9 cellular contexts compared by ENCODE assay signal in the genomic region with DNA sequence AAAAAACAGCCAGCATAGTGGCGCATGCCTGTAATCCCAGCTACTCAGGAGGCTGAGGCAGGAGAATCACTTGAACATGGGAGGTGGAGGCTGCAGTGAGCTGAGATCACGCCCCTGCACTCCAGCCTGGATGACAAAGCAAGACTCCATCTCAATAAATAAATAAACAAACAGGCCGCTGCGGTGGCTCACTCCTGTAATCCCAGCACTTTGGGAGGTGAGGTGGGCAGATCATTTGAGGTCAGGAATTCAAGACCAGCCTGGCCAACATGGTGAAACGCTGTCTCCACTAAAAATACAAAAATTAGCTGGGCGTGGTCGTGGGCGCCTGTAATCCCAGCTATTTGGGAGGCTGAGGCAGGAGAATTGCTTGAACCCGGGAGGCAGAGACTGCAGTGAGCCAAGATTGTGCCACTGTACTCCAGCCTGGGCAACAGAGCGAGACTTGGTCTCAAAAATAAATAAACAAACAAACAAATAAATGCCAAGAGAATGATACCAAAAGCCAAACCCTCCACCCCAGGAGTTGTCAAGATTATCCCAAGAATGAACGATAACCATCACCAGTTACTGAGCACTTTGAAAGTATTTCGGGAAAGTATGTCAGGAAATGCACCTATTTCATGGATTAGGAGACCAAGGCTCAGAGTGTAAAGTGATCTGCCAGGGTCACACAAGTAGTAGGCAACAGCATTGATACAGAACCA. TPM values are rescaled to one million over a fixed set of nuclear protein-coding genes. Genes with fewer than 3 reads are reported as not detected.
DNase-seq lines count a peak whose midpoint lies in the region; ATAC-seq and TF ChIP-seq lines count a peak whose summit lies in the region.
"Not testable (repeated sequence)": the region's sequence is repeated elsewhere in the genome, so short reads cannot be mapped to it uniquely, and the experiment has no call there.
"Had no signal": no experiment of that assay in that cellular context is flagged by ENCODE, and none has a peak within 500 bp of the region (broad histone marks: within the 10 kb centered on the region; RNA-seq: fewer than 3 reads in every experiment).

No MANE protein-coding gene starts in this region.

- peak overlapping the region; percentile 58; the same call in 1 of the 2 replicates for H2BK120ac ChIP-seq in IMR-90 (ENCODE audit: low read depth, low read length)
- H2BK120ac ChIP-seq in trophoblast cell (ENCODE audit: insufficient read depth, low read length, poor library complexity) = not testable (repeated sequence)

- H4K8ac ChIP-seq in IMR-90 (ENCODE audit: low read depth in 2 of 2, low read length in 2 of 2) = peak overlapping the region in 1 of 2 experiments; percentile 40; a peak in 1 of 4 replicates
- H4K8ac ChIP-seq in trophoblast cell (ENCODE audit: low read depth, low read length) = not testable (repeated sequence)

- H2BK12ac ChIP-seq in trophoblast cell (ENCODE audit: low read length) = not testable (repeated sequence)

- not testable (repeated sequence) for H2AFZ ChIP-seq in IMR-90 (replicated peaks; ENCODE audit: low read length, poor library complexity); trophoblast cell (ENCODE audit: insufficient read depth, low read length, poor library complexity)

- not testable (repeated sequence) for TF ChIP-seq RAD21 in IMR-90 (IDR thresholded peaks at IDR 0.05; ENCODE audit: low read length); liver (IDR thresholded peaks at IDR 0.05)

- intact Hi-C loops in IMR-90 (cut with micrococcal nuclease) = not testable (repeated sequence)
- intact Hi-C loops in activated CD4-positive, alpha-beta T cell treated with anti-CD3 and anti-CD28 coated beads for 36 hours (cut with DNase I, micrococcal nuclease) = loop anchor here (1.0 kb wide), 3 partner anchors 11 to 20 kb away; partner anchors contain the start of gene PXN (in 1 of the 2)

- not testable (repeated sequence) for H3K9ac ChIP-seq in BLaER1; IMR-90 (ENCODE audit: low read depth, low read length); endodermal cell (ENCODE audit: extremely low read depth, low read length, poor library complexity, severe bottlenecking); liver (ENCODE audit: low read depth in 1 of 2, low read length in 2 of 2); trophoblast cell (ENCODE audit: low read length)

- not testable (repeated sequence) for H3K36me3 ChIP-seq in BLaER1; liver (ENCODE audit: control insufficient read depth in 4 of 4, insufficient read depth in 3 of 4, low read depth in 1 of 4, low read length in 3 of 4); thymus (ENCODE audit: control insufficient read depth, insufficient read depth)
- H3K36me3 ChIP-seq in IMR-90 (ENCODE audit: control insufficient read depth, insufficient read depth, low read length) (peaks cover 10% of the 10 kb centered on the region), endodermal cell (ENCODE audit: control insufficient read depth, insufficient read depth, low read length) (peaks cover 22% of the 10 kb centered on the region), trophoblast cell (ENCODE audit: control insufficient read depth in 1 of 2, insufficient read depth in 2 of 2, low read length in 2 of 2) (peaks cover 2 to 13% of the 10 kb centered on the region in 2 experiments)

- H2AK5ac ChIP-seq in IMR-90 (ENCODE audit: low read depth, low read length) = peak overlapping the region; percentile 45; the same call in 1 of the 2 replicates
- not testable (repeated sequence) for H2AK5ac ChIP-seq in trophoblast cell (ENCODE audit: low read length)

- H3K27me3 Mint-ChIP-seq in activated CD4-positive, alpha-beta T cell treated with anti-CD3 and anti-CD28 coated beads for 36 hours; activated naive CD4-positive, alpha-beta T cell treated with anti-CD3 and anti-CD28 coated beads, Interleukin-2, amount 50 U/mL, for 24 hours; endodermal cell (ENCODE audit: insufficient read depth): not testable (repeated sequence)

- peak overlapping the region; percentile 64; the same call in 1 of the 2 replicates for H3K23ac ChIP-seq in IMR-90 (ENCODE audit: low read depth, low read length)
- not testable (repeated sequence) for H3K23ac ChIP-seq in trophoblast cell (ENCODE audit: low read length)

- H2BK5ac ChIP-seq in IMR-90 (ENCODE audit: low read depth, low read length, poor library complexity, severe bottlenecking); trophoblast cell (ENCODE audit: low read depth, low read length, poor library complexity): not testable (repeated sequence)

- H3K4me2 ChIP-seq in BLaER1 = peak overlapping the region; percentile 74
- H3K4me2 ChIP-seq in IMR-90 (ENCODE audit: low read depth, low read length); trophoblast cell (ENCODE audit: low read length): not testable (repeated sequence)

- 100% methylated on average over 2 of the region's 12 CpGs; no CpG with 5 or more reads in 1 of the 2 experiments for WGBS in IMR-90 (ENCODE audit: extremely low coverage in 2 of 2, insufficient read length in 1 of 2), 2 experiments
- 93% methylated on average over 7 to 12 of the region's 12 CpGs for WGBS in endodermal cell (ENCODE audit: insufficient coverage in 1 of 2, insufficient read length in 1 of 2), 2 experiments
- WGBS in liver = 94% methylated on average over 12 of the region's 12 CpGs
- no CpG with 5 or more reads among the region's 12 CpGs for WGBS in trophoblast cell (ENCODE audit: extremely low coverage, insufficient coverage, insufficient read length)
- 97% methylated on average over 12 of the region's 12 CpGs for WGBS in thymus

- CTCF ChIA-PET in IMR-90 (lab: Yijun Ruan, JAX) = not testable (repeated sequence)
- CTCF ChIA-PET in activated CD4-positive, alpha-beta T cell treated with anti-CD3 and anti-CD28 coated beads for 36 hours (lab: Charles Lee) = interaction anchor here (1.0 to 24.9 kb wide), 5 partner anchors 11 to 23 kb away, joined by 3 to 518 read pairs (median 12); partner anchors contain the start of gene PXN

- peaks cover 84% of the 10 kb centered on the region for H3K4me1 Mint-ChIP-seq in activated CD4-positive, alpha-beta T cell treated with anti-CD3 and anti-CD28 coated beads for 36 hours
- peaks cover 91% of the 10 kb centered on the region for H3K4me1 Mint-ChIP-seq in activated naive CD4-positive, alpha-beta T cell treated with anti-CD3 and anti-CD28 coated beads, Interleukin-2, amount 50 U/mL, for 24 hours
- peaks cover 46% of the 10 kb centered on the region for H3K4me1 Mint-ChIP-seq in endodermal cell

- peaks cover 23% of the 10 kb centered on the region for H3K36me3 Mint-ChIP-seq in activated CD4-positive, alpha-beta T cell treated with anti-CD3 and anti-CD28 coated beads for 36 hours (ENCODE audit: low read depth)
- H3K36me3 Mint-ChIP-seq in activated naive CD4-positive, alpha-beta T cell treated with anti-CD3 and anti-CD28 coated beads, Interleukin-2, amount 50 U/mL, for 24 hours = peaks cover 11% of the 10 kb centered on the region
- H3K36me3 Mint-ChIP-seq in endodermal cell (ENCODE audit: low read depth) = peaks cover 19% of the 10 kb centered on the region

- H3K27ac ChIP-seq in BLaER1; IMR-90 (ENCODE audit: insufficient read depth, low read length); endodermal cell (ENCODE audit: low read depth, low read length); trophoblast cell (ENCODE audit: low read depth, low read length): not testable (repeated sequence)
- H3K27ac ChIP-seq in liver (ENCODE audit: low read depth in 1 of 2, low read length in 2 of 2) (peak overlapping the region; percentile 23 to 56), thymus (ENCODE audit: low read depth) (peak overlapping the region; percentile 42)

- TF ChIP-seq POLR2A in IMR-90 (IDR thresholded peaks at IDR 0.05; ENCODE audit: low read depth, low read length) = not testable (repeated sequence)

- in situ Hi-C loops in IMR-90 (cut with MboI; ENCODE audit: low sequenced_read_pairs) = not testable (repeated sequence)

- H3K18ac ChIP-seq in IMR-90 (ENCODE audit: low read depth, low read length); trophoblast cell (ENCODE audit: low read length): not testable (repeated sequence)

- H3K27ac Mint-ChIP-seq in activated CD4-positive, alpha-beta T cell treated with anti-CD3 and anti-CD28 coated beads for 36 hours = peak overlapping the region; percentile 96
- peak overlapping the region; percentile 91 for H3K27ac Mint-ChIP-seq in activated naive CD4-positive, alpha-beta T cell treated with anti-CD3 and anti-CD28 coated beads, Interleukin-2, amount 50 U/mL, for 24 hours
- peak overlapping the region; percentile 4 for H3K27ac Mint-ChIP-seq in endodermal cell

- H3K4ac ChIP-seq in IMR-90 (ENCODE audit: low read depth, low read length) = peak overlapping the region; percentile 41; the same call in 1 of the 2 replicates
- peak overlapping the region; percentile 35 for H3K4ac ChIP-seq in trophoblast cell (ENCODE audit: low read depth, low read length)

- DNase-seq in IMR-90; activated CD4-positive, alpha-beta T cell treated with anti-CD3 and anti-CD28 coated beads for 36 hours; endodermal cell: not testable (repeated sequence)
- peak; percentile 79 to 82 for DNase-seq in trophoblast cell

- H2AK9ac ChIP-seq in IMR-90 (replicated peaks; ENCODE audit: low read depth, low read length, poor library complexity) = peak overlapping the region; percentile 62

- POLR2A ChIA-PET in IMR-90 (lab: Charles Lee; ENCODE audit: unreplicated experiment) = not testable (repeated sequence)
- POLR2A ChIA-PET in activated CD4-positive, alpha-beta T cell treated with anti-CD3 and anti-CD28 coated beads for 36 hours (lab: Charles Lee) = interaction anchor here (1.4 to 1.9 kb wide), 3 partner anchors 40 to 50 kb away, joined by 12 to 15 read pairs (median 13); partner anchors contain the start of genes RNU4-2 and RPLP0

- TF ChIP-seq CTCF in IMR-90 (conservative IDR thresholded peaks at IDR 0.05; ENCODE audit: low read depth, low read length); endodermal cell (conservative IDR thresholded peaks at IDR 0.05); liver (IDR thresholded peaks at IDR 0.05; ENCODE audit: low read depth, low read length, missing input control): not testable (repeated sequence)

- not testable (repeated sequence) for H2BK15ac ChIP-seq in IMR-90 (ENCODE audit: low read depth, low read length)

- not testable (repeated sequence) for H3K9me3 ChIP-seq in BLaER1; IMR-90 (ENCODE audit: control insufficient read depth, insufficient read depth, low read length); endodermal cell (ENCODE audit: control insufficient read depth, low read length); liver (ENCODE audit: control insufficient read depth in 4 of 4, low read length in 3 of 4); trophoblast cell (ENCODE audit: insufficient read depth, low read depth, low read length); thymus (ENCODE audit: control insufficient read depth)

- H3K4me3 ChIP-seq in BLaER1; IMR-90 (ENCODE audit: insufficient read depth, low read depth, low read length); endodermal cell (ENCODE audit: low read length); liver (ENCODE audit: low read depth in 1 of 3, low read length in 3 of 3); trophoblast cell (ENCODE audit: low read depth, low read length); thymus (ENCODE audit: low read length): not testable (repeated sequence)

- not testable (repeated sequence) for H2BK20ac ChIP-seq in IMR-90 (ENCODE audit: low read depth, low read length)

- H3K4me1 ChIP-seq in BLaER1 = peaks cover 49% of the 10 kb centered on the region
- peaks cover 37% of the 10 kb centered on the region for H3K4me1 ChIP-seq in IMR-90 (ENCODE audit: control insufficient read depth, insufficient read depth, low read length)
- not testable (repeated sequence) for H3K4me1 ChIP-seq in endodermal cell (ENCODE audit: control insufficient read depth, insufficient read depth, low read length); thymus (ENCODE audit: control insufficient read depth, insufficient read depth, low read length)
- H3K4me1 ChIP-seq in liver (ENCODE audit: control insufficient read depth in 4 of 4, insufficient read depth in 4 of 4, low read length in 3 of 4) = peaks cover 0 to 19% (median 9%) of the 10 kb centered on the region in 4 donors
- H3K4me1 ChIP-seq in trophoblast cell (ENCODE audit: control insufficient read depth in 1 of 2, insufficient read depth in 2 of 2, low read length in 2 of 2) = peaks cover 32% of the 10 kb centered on the region in 2 experiments

- H3K9me1 ChIP-seq in IMR-90 (ENCODE audit: insufficient read depth, low read length) = peaks cover 46% of the 10 kb centered on the region

- H3K4me3 Mint-ChIP-seq in activated CD4-positive, alpha-beta T cell treated with anti-CD3 and anti-CD28 coated beads for 36 hours = peak overlapping the region; percentile 65
- peak overlapping the region; percentile 85 for H3K4me3 Mint-ChIP-seq in activated naive CD4-positive, alpha-beta T cell treated with anti-CD3 and anti-CD28 coated beads, Interleukin-2, amount 50 U/mL, for 24 hours
- not testable (repeated sequence) for H3K4me3 Mint-ChIP-seq in endodermal cell

- H4K91ac ChIP-seq in IMR-90 (ENCODE audit: insufficient read depth, low read depth, low read length); trophoblast cell (ENCODE audit: low read depth, low read length): not testable (repeated sequence)

- H4K20me1 ChIP-seq in BLaER1 = peaks cover 79% of the 10 kb centered on the region
- peaks cover 68% of the 10 kb centered on the region for H4K20me1 ChIP-seq in IMR-90 (ENCODE audit: insufficient read depth, low read length)

- not testable (repeated sequence) for H3K9me3 Mint-ChIP-seq in activated CD4-positive, alpha-beta T cell treated with anti-CD3 and anti-CD28 coated beads for 36 hours (ENCODE audit: low read depth); activated naive CD4-positive, alpha-beta T cell treated with anti-CD3 and anti-CD28 coated beads, Interleukin-2, amount 50 U/mL, for 24 hours; endodermal cell

- H3K79me2 ChIP-seq in trophoblast cell (ENCODE audit: control insufficient read depth, insufficient read depth, low read length, poor library complexity) = peaks cover 23% of the 10 kb centered on the region

- H3K27me3 ChIP-seq in BLaER1; IMR-90 (ENCODE audit: control insufficient read depth, insufficient read depth, low read length); endodermal cell (ENCODE audit: control insufficient read depth, insufficient read depth, low read length, poor library complexity, severe bottlenecking); liver (ENCODE audit: control insufficient read depth in 4 of 4, insufficient read depth in 4 of 4, low read length in 3 of 4); trophoblast cell (ENCODE audit: insufficient read depth, low read length); thymus (ENCODE audit: control insufficient read depth, insufficient read depth): not testable (repeated sequence)

- peaks cover 5 to 56% of the 10 kb centered on the region in 2 experiments; a peak in 2 of 4 replicates for H3K79me1 ChIP-seq in IMR-90 (ENCODE audit: low read depth in 1 of 2, low read length in 2 of 2)
- H3K79me1 ChIP-seq in trophoblast cell (ENCODE audit: low read length) = not testable (repeated sequence)

- not testable (repeated sequence) for BruUV-seq in IMR-90 (replicated peaks; lab: Mats Ljungman, UMichigan)

- ATAC-seq in IMR-90 (ENCODE audit: low read depth); activated CD4-positive, alpha-beta T cell treated with anti-CD3 and anti-CD28 coated beads for 36 hours: not testable (repeated sequence)

- not testable (repeated sequence) for H4K12ac ChIP-seq in trophoblast cell (ENCODE audit: low read depth, low read length)

- not testable (repeated sequence) for H4K5ac ChIP-seq in IMR-90 (ENCODE audit: low read depth, low read length)

- H3K56ac ChIP-seq in IMR-90 (ENCODE audit: extremely low read depth, insufficient read depth, low read length) = not testable (repeated sequence)

- dilution Hi-C loops in IMR-90 (cut with HindIII; ENCODE audit: low sequenced_read_pairs, unreplicated experiment) = not testable (repeated sequence)

- H3K14ac ChIP-seq in IMR-90 (replicated peaks; ENCODE audit: low read depth, low read length); trophoblast cell (ENCODE audit: low read length): not testable (repeated sequence)

RNA-seq across cellular contexts. Expression of gene PXN, which starts 14.0 kb away (rescaled TPM):
- total RNA-seq in IMR-90 (2012; rRNA removed) (33.9 and 46.6 TPM in 2 replicates), endodermal cell (10 to 100 TPM; 58.4 to 92.7 TPM), liver (10 to 100 TPM in 1 of 2 donors, 1 to 10 TPM in 1; 6.0 to 13.1 TPM)
- polyA plus RNA-seq in IMR-90 (2012; rRNA removed) (134 and 139 TPM in 2 replicates), liver (10 to 100 TPM; 12.0 to 12.6 TPM), thymus (112 TPM)
- 104 and 123 TPM in 2 replicates for polyA plus RNA-seq in IMR-90 (2012; cell fraction: cytosol; rRNA removed)
- 210 and 333 TPM in 2 replicates for polyA plus RNA-seq in IMR-90 (2012; cell fraction: nucleus; rRNA removed; ENCODE audit: low replicate concordance)
- 100 to 1,000 TPM in 1 of 2 experiments, 10 to 100 TPM in 1; 74.5 to 104 TPM for total RNA-seq in activated CD4-positive, alpha-beta T cell treated with anti-CD3 and anti-CD28 coated beads for 36 hours
- polyA plus RNA-seq in endodermal cell (2013, experiment 1 of 2) = 42.1 TPM
- polyA plus RNA-seq in endodermal cell (2013, experiment 2 of 2) = 44.5 TPM
- polyA plus RNA-seq in trophoblast cell (2013) = 99.6 and 100 TPM in 2 replicates

RNA-seq across cellular contexts. Expression of gene RNU4-2, which starts 40.2 kb away (rescaled TPM):
- under 0.01 TPM in 2 replicates for total RNA-seq in IMR-90 (2012; rRNA removed)
- polyA plus RNA-seq in IMR-90 (2012; rRNA removed) = not detected in 2 replicates
- not detected in 2 replicates for polyA plus RNA-seq in IMR-90 (2012; cell fraction: cytosol; rRNA removed)
- not detected in 2 replicates for polyA plus RNA-seq in IMR-90 (2012; cell fraction: nucleus; rRNA removed; ENCODE audit: low replicate concordance)
- 1,000 to 10,000 TPM in 1 of 2 experiments, 100 to 1,000 TPM in 1; 385 to 1,689 TPM for total RNA-seq in activated CD4-positive, alpha-beta T cell treated with anti-CD3 and anti-CD28 coated beads for 36 hours
- 1,000 to 10,000 TPM; 4,079 to 4,491 TPM for total RNA-seq in endodermal cell
- 4,451 TPM for polyA plus RNA-seq in endodermal cell (2013, experiment 1 of 2)
- polyA plus RNA-seq in endodermal cell (2013, experiment 2 of 2) = 8,189 TPM
- under 1 TPM; under 0.01 TPM for total RNA-seq in liver
- 10 to 100 TPM in 1 of 2 donors, not detected in 1; 82.7 TPM for polyA plus RNA-seq in liver
- not detected in 2 replicates for polyA plus RNA-seq in trophoblast cell (2013)
- polyA plus RNA-seq in thymus = not detected

RNA-seq across cellular contexts. Expression of gene RNU4-1, which starts 41.5 kb away (rescaled TPM):
- under 0.01 TPM in 2 replicates for total RNA-seq in IMR-90 (2012; rRNA removed)
- not detected in 2 replicates for polyA plus RNA-seq in IMR-90 (2012; rRNA removed)
- polyA plus RNA-seq in IMR-90 (2012; cell fraction: cytosol; rRNA removed) = not detected in 2 replicates
- polyA plus RNA-seq in IMR-90 (2012; cell fraction: nucleus; rRNA removed; ENCODE audit: low replicate concordance) = not detected in 2 replicates
- total RNA-seq in activated CD4-positive, alpha-beta T cell treated with anti-CD3 and anti-CD28 coated beads for 36 hours = 1,000 to 10,000 TPM in 1 of 2 experiments, 100 to 1,000 TPM in 1; 323 to 1,150 TPM
- 1,000 to 10,000 TPM; 4,032 to 4,837 TPM for total RNA-seq in endodermal cell
- polyA plus RNA-seq in endodermal cell (2013, experiment 1 of 2) = 3,234 TPM
- polyA plus RNA-seq in endodermal cell (2013, experiment 2 of 2) = 5,800 TPM
- under 1 TPM; under 0.01 TPM for total RNA-seq in liver
- 10 to 100 TPM in 1 of 2 donors, not detected in 1; 26.0 TPM for polyA plus RNA-seq in liver
- polyA plus RNA-seq in trophoblast cell (2013) = not detected in 2 replicates
- polyA plus RNA-seq in thymus = not detected

RNA-seq across cellular contexts. Expression of gene SIRT4, which starts 50.6 kb away (rescaled TPM):
- total RNA-seq in IMR-90 (2012; rRNA removed) (0.83 and 2.0 TPM in 2 replicates), endodermal cell (1 to 10 TPM; 2.3 to 2.7 TPM), liver (1 to 10 TPM; 1.6 to 2.3 TPM)
- polyA plus RNA-seq in IMR-90 (2012; rRNA removed) (0.56 and 0.87 TPM in 2 replicates), liver (1 to 10 TPM; 1.6 to 4.2 TPM), thymus (2.8 TPM)
- polyA plus RNA-seq in IMR-90 (2012; cell fraction: cytosol; rRNA removed) = 0.99 and 1.2 TPM in 2 replicates
- polyA plus RNA-seq in IMR-90 (2012; cell fraction: nucleus; rRNA removed; ENCODE audit: low replicate concordance) = 0.61 and 0.79 TPM in 2 replicates
- total RNA-seq in activated CD4-positive, alpha-beta T cell treated with anti-CD3 and anti-CD28 coated beads for 36 hours = 1 to 10 TPM; 2.2 to 4.0 TPM
- 2.8 TPM for polyA plus RNA-seq in endodermal cell (2013, experiment 1 of 2)
- polyA plus RNA-seq in endodermal cell (2013, experiment 2 of 2) = 4.0 TPM
- 3.2 and 4.4 TPM in 2 replicates for polyA plus RNA-seq in trophoblast cell (2013)
- total RNA-seq: ureter had no signal

RNA-seq across cellular contexts. Expression of gene RPLP0, which starts 50.6 kb away (rescaled TPM):
- total RNA-seq in IMR-90 (2012; rRNA removed) (4,496 and 5,401 TPM in 2 replicates), endodermal cell (1,000 to 10,000 TPM; 2,153 to 2,485 TPM), liver (1,000 to 10,000 TPM; 1,321 to 1,770 TPM)
- polyA plus RNA-seq in IMR-90 (2012; rRNA removed) (5,590 and 6,356 TPM in 2 replicates), liver (1,000 to 10,000 TPM in 1 of 2 donors, 100 to 1,000 TPM in 1; 472 to 1,306 TPM), thymus (2,741 TPM)
- 2,244 and 4,987 TPM in 2 replicates for polyA plus RNA-seq in IMR-90 (2012; cell fraction: cytosol; rRNA removed)
- 1,556 and 2,037 TPM in 2 replicates for polyA plus RNA-seq in IMR-90 (2012; cell fraction: nucleus; rRNA removed; ENCODE audit: low replicate concordance)
- 1,000 to 10,000 TPM; 3,424 to 4,221 TPM for total RNA-seq in activated CD4-positive, alpha-beta T cell treated with anti-CD3 and anti-CD28 coated beads for 36 hours
- polyA plus RNA-seq in endodermal cell (2013, experiment 1 of 2) = 3,202 TPM
- 2,907 TPM for polyA plus RNA-seq in endodermal cell (2013, experiment 2 of 2)
- 2,531 and 2,584 TPM in 2 replicates for polyA plus RNA-seq in trophoblast cell (2013)

Comparison
In these comparisons a context has a peak if more than half of its experiments do, and no peak if none do; other contexts are left out.
1. H3K27ac Mint-ChIP-seq: peak in every context shown above with its lines; median percentile 96 in activated CD4-positive, alpha-beta T cell treated with anti-CD3 and anti-CD28 coated beads for 36 hours; 91 in activated naive CD4-positive, alpha-beta T cell treated with anti-CD3 and anti-CD28 coated beads, Interleukin-2, amount 50 U/mL, for 24 hours; 4 in endodermal cell.
2. RNA of gene RNU4-2, which starts 40.2 kb away (total RNA-seq): 4,079 to 4,491 TPM in endodermal cell and 385 to 1,689 TPM in activated CD4-positive, alpha-beta T cell treated with anti-CD3 and anti-CD28 coated beads for 36 hours; under 0.01 TPM in IMR-90 and under 0.01 TPM in liver; every median in the first group is over 100 times any median in the second.
3. RNA of gene RNU4-1, which starts 41.5 kb away (total RNA-seq): 4,032 to 4,837 TPM in endodermal cell and 323 to 1,150 TPM in activated CD4-positive, alpha-beta T cell treated with anti-CD3 and anti-CD28 coated beads for 36 hours; under 0.01 TPM in IMR-90 and under 0.01 TPM in liver; every median in the first group is over 100 times any median in the second.